In genomic region chr12:25810683-25811082, GRCh38 we compare ENCODE assay signal across 22 cellular contexts.
DNase-seq lines count a peak whose midpoint lies in the region; FAIRE-seq and TF ChIP-seq lines count a peak whose summit lies in the region.
"Had no signal": no experiment of that assay in that cellular context is flagged by ENCODE, and none has a peak within 500 bp of the region (broad histone marks: within the 10 kb centered on the region; RNA-seq: fewer than 3 reads in every experiment).

No MANE protein-coding gene starts in this region.

- no peak for TF ChIP-seq POLR2A in GM12892 (IDR thresholded peaks at IDR 0.05; ENCODE audit: low read depth, low read length)
- no peak for TF ChIP-seq POLR2A in H54 (IDR thresholded peaks at IDR 0.05; ENCODE audit: low read depth, low read length)

- intact Hi-C loops in activated T-helper 1 cell treated with anti-CD3 and anti-CD28 coated beads, Interleukin-12 subunit alpha, Interleukin-12 subunit beta, Interleukin-2, Interleukin-4 antibody, amounts not matched to agents 30 ng/mL and 10 ng/mL and 1 ng/mL, durations not matched to agents 14 hours and 24 hours and 36 hours (cut with micrococcal nuclease), result no loop called here

- peak overlapping the region; percentile 5; the same call in 1 of the 2 replicates for H3K9ac ChIP-seq in OCI-LY3 (ENCODE audit: low read length)
- H3K9ac ChIP-seq: BLaER1 treated with 17β-estradiol and CSF1 and Interleukin-3, amounts not matched to agents 10 nM and 100 nM had no signal

- H3K4me1 ChIP-seq in HEK293 (ENCODE audit: control insufficient read depth, insufficient read depth, low read length), result peaks cover 15% of the 10 kb centered on the region
- H3K4me1 ChIP-seq in OCI-LY3 (ENCODE audit: low read length), result peaks cover 67% of the 10 kb centered on the region
- H3K4me1 ChIP-seq: Caco-2 had no signal

- DNase-seq in GM12892 (ENCODE audit: insufficient read length) (no peak), H54 (ENCODE audit: insufficient read length, low spot score) (no peak), NCI-H1105 (lab: John Stamatoyannopoulos, UW) (no peak)
- DNase-seq in activated T-helper 1 cell treated with anti-CD3 and anti-CD28 coated beads, Interleukin-12 subunit alpha, Interleukin-12 subunit beta, Interleukin-2, Interleukin-4 antibody, amounts not matched to agents 30 ng/mL and 10 ng/mL and 1 ng/mL, durations not matched to agents 14 hours and 24 hours and 36 hours (ENCODE audit: low spot score), result no peak
- DNase-seq in activated T-cell treated with anti-CD3 and anti-CD28 coated beads, Interleukin-2, amount 50 U/mL, for 48 hours, result no peak
- DNase-seq: AML-193; Caco-2; Calu3; CD4-positive, alpha-beta T cell; CD8-positive, alpha-beta T cell; DMS79 treated with DMSO at 0.1 percent for 48 hours; GF-D8 had no signal

- no peak overlapping the region for H2AFZ ChIP-seq in OCI-LY3 (ENCODE audit: low read depth, low read length)

- FAIRE-seq in GM12892 (lab: Jason Lieb, UNC) (peak; percentile 46), H54 (lab: Jason Lieb, UNC) (peak; percentile 67)
- FAIRE-seq: A549, D721Med, G401.6, GM12891 had no signal

- TF ChIP-seq CTCF in HEK293 (tag by site-specific recombination; IDR thresholded peaks at IDR 0.05), result no peak
- no peak for TF ChIP-seq CTCF in OCI-LY3 (IDR thresholded peaks at IDR 0.05; ENCODE audit: low read depth, low read length)

- peak overlapping the region; percentile 95; the same call in 1 of the 2 replicates for H3K4me2 ChIP-seq in OCI-LY3 (ENCODE audit: low read length)

- peaks cover 14% of the 10 kb centered on the region for H3K9me3 Mint-ChIP-seq in activated T-helper 1 cell treated with anti-CD3 and anti-CD28 coated beads, Interleukin-12 subunit alpha, Interleukin-12 subunit beta, Interleukin-2, Interleukin-4 antibody, amounts not matched to agents 30 ng/mL and 10 ng/mL and 1 ng/mL, durations not matched to agents 14 hours and 24 hours and 36 hours

- no peaks in the 10 kb centered on the region for H3K79me2 ChIP-seq in OCI-LY3 (ENCODE audit: low read length)

- H3K4me3 ChIP-seq in HEK293 (ENCODE audit: low read depth, low read length) (no peak overlapping the region), OCI-LY3 (ENCODE audit: low read length) (peak overlapping the region; percentile 13; the same call in 1 of the 2 replicates)
- H3K4me3 ChIP-seq: A549; BLaER1 treated with 17β-estradiol and CSF1 and Interleukin-3, amounts not matched to agents 10 nM and 100 nM had no signal

- no peaks in the 10 kb centered on the region for H3K27me3 Mint-ChIP-seq in activated T-helper 1 cell treated with anti-CD3 and anti-CD28 coated beads, Interleukin-12 subunit alpha, Interleukin-12 subunit beta, Interleukin-2, Interleukin-4 antibody, amounts not matched to agents 30 ng/mL and 10 ng/mL and 1 ng/mL, durations not matched to agents 14 hours and 24 hours and 36 hours (ENCODE audit: insufficient read depth)
- H3K27me3 Mint-ChIP-seq: CD4-positive, alpha-beta T cell had no signal

- no peak overlapping the region for H3K27ac Mint-ChIP-seq in activated T-helper 1 cell treated with anti-CD3 and anti-CD28 coated beads, Interleukin-12 subunit alpha, Interleukin-12 subunit beta, Interleukin-2, Interleukin-4 antibody, amounts not matched to agents 30 ng/mL and 10 ng/mL and 1 ng/mL, durations not matched to agents 14 hours and 24 hours and 36 hours
- H3K27ac Mint-ChIP-seq: B cell; CD4-positive, alpha-beta T cell; CD8-positive, alpha-beta T cell had no signal

- POLR2A ChIA-PET in HEK293 (lab: Yijun Ruan, JAX), result no interaction called here

- no peaks in the 10 kb centered on the region for H3K36me3 Mint-ChIP-seq in activated T-helper 1 cell treated with anti-CD3 and anti-CD28 coated beads, Interleukin-12 subunit alpha, Interleukin-12 subunit beta, Interleukin-2, Interleukin-4 antibody, amounts not matched to agents 30 ng/mL and 10 ng/mL and 1 ng/mL, durations not matched to agents 14 hours and 24 hours and 36 hours (ENCODE audit: low read depth)
- H3K36me3 Mint-ChIP-seq: CD8-positive, alpha-beta T cell had no signal

- no peak overlapping the region for H3K4me3 Mint-ChIP-seq in activated T-helper 1 cell treated with anti-CD3 and anti-CD28 coated beads, Interleukin-12 subunit alpha, Interleukin-12 subunit beta, Interleukin-2, Interleukin-4 antibody, amounts not matched to agents 30 ng/mL and 10 ng/mL and 1 ng/mL, durations not matched to agents 14 hours and 24 hours and 36 hours
- H3K4me3 Mint-ChIP-seq: B cell; CD4-positive, alpha-beta T cell; CD8-positive, alpha-beta T cell had no signal

- no peaks in the 10 kb centered on the region for H3K9me3 ChIP-seq in HEK293 (ENCODE audit: control insufficient read depth, insufficient read depth, low read depth, low read length)
- peaks cover 11% of the 10 kb centered on the region; the same call in 1 of the 2 replicates for H3K9me3 ChIP-seq in OCI-LY3 (ENCODE audit: insufficient read depth, low read length)
- H3K9me3 ChIP-seq: Caco-2 had no signal

- peaks cover 39% of the 10 kb centered on the region for H3K4me1 Mint-ChIP-seq in activated T-helper 1 cell treated with anti-CD3 and anti-CD28 coated beads, Interleukin-12 subunit alpha, Interleukin-12 subunit beta, Interleukin-2, Interleukin-4 antibody, amounts not matched to agents 30 ng/mL and 10 ng/mL and 1 ng/mL, durations not matched to agents 14 hours and 24 hours and 36 hours (ENCODE audit: low read depth)

- H3K36me3 ChIP-seq in HEK293 (ENCODE audit: control insufficient read depth in 2 of 2, insufficient read depth in 1 of 2, low read length in 2 of 2) (no peaks in the 10 kb centered on the region), OCI-LY3 (replicated peaks; ENCODE audit: low read depth, low read length) (peaks cover 11% of the 10 kb centered on the region)
- H3K36me3 ChIP-seq: BLaER1 treated with 17β-estradiol and CSF1 and Interleukin-3, amounts not matched to agents 10 nM and 100 nM had no signal

- CTCF ChIA-PET in HEK293 (lab: Yijun Ruan, JAX), result no interaction called here

- H4K20me1 ChIP-seq in OCI-LY3 (ENCODE audit: insufficient read depth, low read length), result no peaks in the 10 kb centered on the region
- H4K20me1 ChIP-seq: BLaER1 treated with 17β-estradiol and CSF1 and Interleukin-3, amounts not matched to agents 10 nM and 100 nM had no signal

- no peak overlapping the region for H3K27ac ChIP-seq in HEK293 (ENCODE audit: extremely low read depth, low read depth, low read length)
- H3K27ac ChIP-seq in OCI-LY3 (ENCODE audit: low read length), result peak overlapping the region; percentile 99
- H3K27ac ChIP-seq: 22Rv1, C4-2B had no signal

- H3K27me3 ChIP-seq in OCI-LY3 (ENCODE audit: low read depth, low read length), result no peaks in the 10 kb centered on the region
- H3K27me3 ChIP-seq: BLaER1 treated with 17β-estradiol and CSF1 and Interleukin-3, amounts not matched to agents 10 nM and 100 nM had no signal

TF ChIP-seq in HEK293, 187 proteins besides CTCF, POLR2A, EP300 and RAD21:
- TF ChIP-seq ZNF280D (tag by site-specific recombination; IDR thresholded peaks at IDR 0.05) (no peak), ZNF24 (tag by site-specific recombination; IDR thresholded peaks at IDR 0.05) (no peak), ZNF580 (tag by site-specific recombination; IDR thresholded peaks at IDR 0.05) (peak; percentile 66; the same call in 1 of the 2 replicates), BCL6B (tag by site-specific recombination; IDR thresholded peaks at IDR 0.05) (no peak), ZNF146 (tag by site-specific recombination; IDR thresholded peaks at IDR 0.05) (peak; percentile 65; the same call in 1 of the 2 replicates)
